8 cellular contexts compared by ENCODE assay signal in the genomic region with DNA sequence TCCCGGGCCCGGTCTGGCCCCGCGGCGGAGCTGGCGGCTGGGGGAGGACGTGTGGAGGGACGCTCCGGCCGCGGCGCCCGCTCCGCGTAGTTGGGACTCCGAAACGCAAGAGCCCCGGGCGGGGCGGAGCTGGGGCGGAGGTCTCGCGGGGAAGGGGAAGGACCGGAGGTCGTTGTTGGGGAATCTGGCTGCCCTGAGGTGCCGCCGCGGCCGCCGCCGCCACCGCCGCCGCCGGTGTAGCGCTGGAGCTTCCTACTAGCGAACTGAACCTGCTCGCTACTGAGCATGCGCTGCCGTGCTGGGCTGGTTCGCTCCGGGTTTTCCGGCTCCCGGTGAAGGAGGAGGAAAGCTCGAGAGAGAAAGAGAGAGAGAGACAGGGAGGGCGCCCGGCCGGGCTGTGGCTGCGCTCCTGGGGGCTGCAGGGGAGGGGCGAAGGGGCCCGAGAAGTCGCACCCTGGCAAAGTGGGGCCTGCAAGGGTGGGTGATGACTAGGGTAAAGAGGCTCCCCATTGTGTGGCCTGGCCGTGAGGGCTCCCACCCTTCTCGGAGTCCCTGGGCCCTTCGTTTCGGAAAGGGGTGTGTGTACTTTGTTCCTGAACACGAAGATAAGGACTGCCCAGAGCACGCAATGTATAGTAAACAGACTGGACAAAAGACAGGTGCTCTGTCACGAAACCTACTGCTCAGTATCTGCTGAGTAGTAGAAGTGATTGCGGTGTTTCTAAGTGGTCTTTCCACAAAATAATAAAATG. TPM values are rescaled to one million over a fixed set of nuclear protein-coding genes. Genes with fewer than 3 reads are reported as not detected.
DNase-seq lines count a peak whose midpoint lies in the region; ATAC-seq and TF ChIP-seq lines count a peak whose summit lies in the region.

A gene (minus strand): TSS at position 281 of the 752 bp plus-strand sequence. CDS start 629 bp downstream, outside the sequence.

- H3K4me1 ChIP-seq in ectodermal cell (ENCODE audit: control insufficient read depth, insufficient read depth, low read length) (peaks cover 11% of the 10 kb centered on the region), lower lobe of right lung (peaks cover 48% of the 10 kb centered on the region)

- H3K4me3 ChIP-seq in ectodermal cell (ENCODE audit: insufficient read depth, low read depth, low read length) (peak within 1 kb of the TSS; percentile 79), lower lobe of right lung (peak within 1 kb of the TSS; percentile 88)

- H3K27ac ChIP-seq in ectodermal cell (ENCODE audit: insufficient read depth, low read depth, low read length, poor library complexity, severe bottlenecking) (peak within 1 kb of the TSS; percentile 95), lower lobe of right lung (peak within 1 kb of the TSS; percentile 93)

- WGBS in ectodermal cell, 2 experiments: 2% methylated on average over 60 of the region's 60 CpGs

- H3K9me3 ChIP-seq in ectodermal cell (ENCODE audit: control insufficient read depth, low read length) (no peaks in the 10 kb centered on the region), lower lobe of right lung (no peaks in the 10 kb centered on the region)

- H3K27me3 ChIP-seq in ectodermal cell (ENCODE audit: control insufficient read depth, insufficient read depth, low read length, poor library complexity, severe bottlenecking) (no peaks in the 10 kb centered on the region), lower lobe of right lung (ENCODE audit: low read depth) (no peaks in the 10 kb centered on the region)

- H3K36me3 ChIP-seq in ectodermal cell (ENCODE audit: control insufficient read depth, insufficient read depth, low read length) (no peaks in the 10 kb centered on the region), lower lobe of right lung (no peaks in the 10 kb centered on the region)

- TF ChIP-seq CTCF in GM20000 (IDR thresholded peaks at IDR 0.05; ENCODE audit: extremely low read depth, missing control alignments): no peak
- TF ChIP-seq CTCF in lower lobe of right lung (IDR thresholded peaks at IDR 0.05): no peak

- peak; percentile 94 for DNase-seq in CMK (ENCODE audit: low read depth)
- peak; percentile 94 for DNase-seq in GM20000 (ENCODE audit: low spot score)
- peak; percentile 78 for DNase-seq in HS-5 (ENCODE audit: low read depth)
- peak; percentile 51 for DNase-seq in NK-92 (lab: John Stamatoyannopoulos, UW; ENCODE audit: unreplicated experiment)
- peak; percentile 83 to 89 for DNase-seq in activated CD8-positive, alpha-beta memory T cell treated with anti-CD3 and anti-CD28 coated beads for 1 hour (ENCODE audit: extremely low read depth in 1 of 2, low read depth in 1 of 2)
- DNase-seq in lower lobe of right lung: peak; percentile 98
- peak; percentile 85 to 93 (median 89) for DNase-seq in stimulated activated CD4-positive, alpha-beta T cell treated with anti-CD3 and anti-CD28 coated beads, TNF-alpha, amount 100 ng/mL, for 24 hours (ENCODE audit: low read depth in 3 of 3)

- intact Hi-C loops in lower lobe of right lung (cut with DNase I): no loop called here

- peak; percentile 87 to 89 for ATAC-seq in lower lobe of right lung

RNA-seq across cellular contexts. Expression of the gene that starts here (rescaled TPM):
- polyA plus RNA-seq in ectodermal cell (2013, experiment 1 of 4): 33.2 TPM
- 32.8 TPM for polyA plus RNA-seq in ectodermal cell (2013, experiment 2 of 4)
- 23.8 TPM for polyA plus RNA-seq in ectodermal cell (2013, experiment 3 of 4)
- polyA plus RNA-seq in ectodermal cell (2013, experiment 4 of 4): 26.9 TPM
- 43.6 TPM for total RNA-seq in lower lobe of right lung

Comparison
In these comparisons a context has a peak if more than half of its experiments do, and no peak if none do; other contexts are left out.
1. Peak in every context shown above with its lines: DNase-seq, ATAC-seq, H3K4me3 ChIP-seq and H3K27ac ChIP-seq.